Comparison of ENCODE assay signal across 22 cellular contexts in the genomic region with DNA sequence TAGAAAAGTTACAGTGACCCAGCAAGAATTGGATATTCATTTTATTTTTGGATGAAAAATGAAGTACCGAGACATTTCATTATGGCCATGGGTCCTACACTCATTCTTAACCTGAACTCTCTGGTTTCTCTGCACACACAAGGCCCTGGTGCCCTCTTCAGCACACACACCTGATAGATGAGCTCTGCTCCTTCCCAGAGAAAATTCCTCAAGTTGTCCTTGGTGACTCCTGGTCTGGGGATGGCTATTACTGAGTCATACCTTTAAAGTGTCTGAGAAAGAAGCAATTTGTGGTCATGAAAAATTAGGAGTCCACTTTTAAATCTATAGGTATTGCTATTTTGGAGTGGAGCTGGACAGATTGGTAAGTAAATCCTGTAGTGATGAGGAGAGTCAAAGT.
A peak's percentile ranks its signal among the peaks of the same experiment; 100 is the strongest.
DNase-seq lines count a peak whose midpoint lies in the region; ATAC-seq and TF ChIP-seq lines count a peak whose summit lies in the region.
"Had no signal": no experiment of that assay in that cellular context is flagged by ENCODE, and none has a peak within 500 bp of the region (broad histone marks: within the 10 kb centered on the region; RNA-seq: fewer than 3 reads in every experiment).

No MANE protein-coding gene starts in this region.

- peak; percentile 6 for DNase-seq in EL
- peak; percentile 19 for DNase-seq in PC-3
- DNase-seq in islet precursor cell, result peak; percentile 77
- DNase-seq in renal cortical epithelial cell (ENCODE audit: low read depth), result peak; percentile 37
- no peak for DNase-seq in T-helper 9 cell
- no peak for DNase-seq in foreskin melanocyte
- DNase-seq in gastrocnemius medialis, result no peak
- DNase-seq: 8988T; BE2C; C1 segment of cervical spinal cord; CD4-positive, CD25-positive, alpha-beta regulatory T cell; CD8-positive, alpha-beta memory T cell; COR-L47; DMS 273 treated with DMSO at 0.1 percent for 48 hours; DMS53; DND-41; GDM1; HCEC 1CT; IMR-90 had no signal

- no peak overlapping the region for H3K4me2 ChIP-seq in PC-3 (ENCODE audit: low read length)
- H3K4me2 ChIP-seq: GM23338 had no signal

- CTCF ChIA-PET in PC-3 (lab: Charles Lee), result no interaction called here

- TF ChIP-seq CTCF in PC-3 (conservative IDR thresholded peaks at IDR 0.05; ENCODE audit: low read depth, low read length), result no peak
- TF ChIP-seq CTCF in gastrocnemius medialis (IDR thresholded peaks at IDR 0.05 in 4 of 5, conservative IDR thresholded peaks at IDR 0.05 in 1 of 5), result no peak

- H3K4me3 ChIP-seq in PC-3 (ENCODE audit: low read length) (no peak overlapping the region), gastrocnemius medialis (no peak overlapping the region)
- H3K4me3 ChIP-seq: GM23338, K562 had no signal

- TF ChIP-seq POLR2A in gastrocnemius medialis (IDR thresholded peaks at IDR 0.05), result no peak

- H3K27ac ChIP-seq in PC-3 (ENCODE audit: low read length) (no peak overlapping the region), gastrocnemius medialis (no peak overlapping the region)

- H3K36me3 ChIP-seq in PC-3 (ENCODE audit: low read depth, low read length), result no peaks in the 10 kb centered on the region
- H3K36me3 ChIP-seq in gastrocnemius medialis, result no peaks in the 10 kb centered on the region
- H3K36me3 ChIP-seq: BE2C had no signal

- H2AFZ ChIP-seq in PC-3 (ENCODE audit: low read length), result no peak overlapping the region
- H2AFZ ChIP-seq: GM23338 had no signal

- in situ Hi-C loops in gastrocnemius medialis (cut with MboI; ENCODE audit: low sequenced_read_pairs in 4 of 4), result no loop called here

- H3K9me3 ChIP-seq in PC-3 (ENCODE audit: low read length) (no peaks in the 10 kb centered on the region), gastrocnemius medialis (no peaks in the 10 kb centered on the region)
- H3K9me3 ChIP-seq: BE2C had no signal

- H3K9me2 ChIP-seq in PC-3 (replicated peaks; ENCODE audit: low read length), result no peaks in the 10 kb centered on the region

- no peaks in the 10 kb centered on the region for H3K27me3 ChIP-seq in PC-3 (ENCODE audit: low read length)
- no peaks in the 10 kb centered on the region for H3K27me3 ChIP-seq in gastrocnemius medialis
- H3K27me3 ChIP-seq: BE2C had no signal

- intact Hi-C loops in PC-3 (cut with micrococcal nuclease), result no loop called here
- intact Hi-C loops in gastrocnemius medialis (cut with DNase I; ENCODE audit: low total_unique reads), result no loop called here

- H3K9ac ChIP-seq in PC-3 (ENCODE audit: low read length), result no peak overlapping the region

- no peaks in the 10 kb centered on the region for H4K20me1 ChIP-seq in PC-3 (ENCODE audit: low read length)

- H3K4me1 ChIP-seq in PC-3 (ENCODE audit: insufficient read depth, low read length), result no peaks in the 10 kb centered on the region
- peaks cover 6 to 12% of the 10 kb centered on the region in 2 donors for H3K4me1 ChIP-seq in gastrocnemius medialis

- POLR2A ChIA-PET in PC-3 (lab: Charles Lee; ENCODE audit: unreplicated experiment), result interaction anchor here (0.5 kb wide), 1 partner anchor 723 kb away, joined by 4 read pairs; no protein-coding TSS in a partner anchor

- no peaks in the 10 kb centered on the region for H3F3A ChIP-seq in PC-3 (ENCODE audit: low read length, unreplicated experiment)

- 0 out of 2 replicates have a peak, but pooled peaks have one; percentile 35 for ATAC-seq in PC-3
- ATAC-seq in GM19324 (IDR thresholded peaks at IDR 0.05; ENCODE audit: low FRiP score, unreplicated experiment), result no peak
- ATAC-seq in gastrocnemius medialis, result no peak
- ATAC-seq: GM23338, K562 had no signal

- H3K79me2 ChIP-seq in PC-3 (ENCODE audit: low read length), result no peaks in the 10 kb centered on the region

- no TSS peak for BruUV-seq in PC-3 (replicated peaks; lab: Mats Ljungman, UMichigan)

Comparison
In these comparisons a context has a peak if more than half of its experiments do, and no peak if none do; other contexts are left out.
1. DNase-seq: peak in EL (single experiment), PC-3 (single experiment), islet precursor cell (single experiment) and renal cortical epithelial cell (single experiment); none in T-helper 9 cell (single experiment), foreskin melanocyte (single experiment) and gastrocnemius medialis (0 of 2).